In genomic region chr2:30464544-30465170, GRCh38 we compare ENCODE assay signal across 2 cellular contexts.
TF ChIP-seq lines count a peak whose summit lies in the region.

No MANE protein-coding gene starts in this region.

TF ChIP-seq in A549, 52 proteins besides CTCF, POLR2A, EP300 and RAD21 (continued from another document):
- no peak for TF ChIP-seq ATOH8 (CRISPR knock-in tag; IDR thresholded peaks at IDR 0.05; ENCODE audit: low read depth)
- TF ChIP-seq MAZ (IDR thresholded peaks at IDR 0.05; ENCODE audit: borderline replicate concordance, low read depth, low read length), result no peak
- no peak for TF ChIP-seq E2F6 (IDR thresholded peaks at IDR 0.05; ENCODE audit: borderline replicate concordance, low read depth)
- TF ChIP-seq CEBPB (IDR thresholded peaks at IDR 0.05), result no peak
- TF ChIP-seq PHF8 (IDR thresholded peaks at IDR 0.05; ENCODE audit: borderline replicate concordance, low read depth), result no peak
TF ChIP-seq in A549: peak in this region for 0.

TF ChIP-seq in GM23338, 12 proteins besides CTCF, POLR2A, EP300 and RAD21 (continued from another document):
- TF ChIP-seq REST (IDR thresholded peaks at IDR 0.05; ENCODE audit: unreplicated experiment), result no peak
- TF ChIP-seq STAT1 (IDR thresholded peaks at IDR 0.05; ENCODE audit: unreplicated experiment), result no peak
- TF ChIP-seq NANOG (IDR thresholded peaks at IDR 0.05; ENCODE audit: borderline replicate concordance), result no peak
- TF ChIP-seq ZNF114 (CRISPR knock-in tag; IDR thresholded peaks at IDR 0.05), result no peak
- TF ChIP-seq EZH2 (IDR thresholded peaks at IDR 0.05; ENCODE audit: low read depth, unreplicated experiment), result no peak
- no peak for TF ChIP-seq ETS1 (IDR thresholded peaks at IDR 0.05)
- no peak for TF ChIP-seq ZNF462 (CRISPR knock-in tag; IDR thresholded peaks at IDR 0.05)
- TF ChIP-seq JUNB (IDR thresholded peaks at IDR 0.05; ENCODE audit: unreplicated experiment), result no peak
- no peak for TF ChIP-seq ZNF331 (CRISPR knock-in tag; IDR thresholded peaks at IDR 0.05; ENCODE audit: low read depth)
